In genomic region chrX:133986008-133986683, GRCh38 we compare ENCODE assay signal across 9 cellular contexts. TPM values are rescaled to one million over a fixed set of nuclear protein-coding genes. Genes with fewer than 3 reads are reported as not detected.
DNase-seq lines count a peak whose midpoint lies in the region; ATAC-seq and TF ChIP-seq lines count a peak whose summit lies in the region.
"Had no signal": no experiment of that assay in that cellular context is flagged by ENCODE, and none has a peak within 500 bp of the region (broad histone marks: within the 10 kb centered on the region; RNA-seq: fewer than 3 reads in every experiment).

No MANE protein-coding gene starts in this region.

- H2BK15ac ChIP-seq in neuronal stem cell (ENCODE audit: low read length), result no peak overlapping the region

- no peak overlapping the region for H3K14ac ChIP-seq in neuronal stem cell (ENCODE audit: low read length)

- H3K4me1 ChIP-seq in Caco-2, result peaks cover 8% of the 10 kb centered on the region
- H3K4me1 ChIP-seq in Panc1 (ENCODE audit: control insufficient read depth, insufficient read depth, low read length), result peaks cover 4% of the 10 kb centered on the region; the same call in 1 of the 2 replicates
- H3K4me1 ChIP-seq in esophagus (ENCODE audit: control insufficient read depth in 2 of 2, insufficient read depth in 2 of 2, low read length in 1 of 2), result peaks cover 0 to 6% of the 10 kb centered on the region in 2 donors
- H3K4me1 ChIP-seq in neuronal stem cell (ENCODE audit: control insufficient read depth in 2 of 2, insufficient read depth in 1 of 2, low read depth in 1 of 2, low read length in 2 of 2), result peaks cover 11 to 13% of the 10 kb centered on the region in 2 donors

- H3K9me3 Mint-ChIP-seq in Caco-2 (ENCODE audit: unreplicated experiment), result no peaks in the 10 kb centered on the region

- WGBS in esophagus, 2 donors, result 10 to 36% methylated on average over 14 of the region's 14 CpGs
- no CpG with 5 or more reads among the region's 14 CpGs for WGBS in neuronal stem cell (ENCODE audit: extremely low coverage in 2 of 2, insufficient read length in 2 of 2, insufficient replicate concordance in 1 of 2), 2 donors

- ATAC-seq in Panc1, result peak; percentile 61
- ATAC-seq in GM21526 (IDR thresholded peaks at IDR 0.05; ENCODE audit: low FRiP score, unreplicated experiment), result no peak

- no peak overlapping the region for H3K18ac ChIP-seq in neuronal stem cell (ENCODE audit: low read length)

- peak overlapping the region; percentile 76 for H2AFZ ChIP-seq in neuronal stem cell (ENCODE audit: low read length)

- no peak overlapping the region for H2BK5ac ChIP-seq in neuronal stem cell (ENCODE audit: low read length)

- H4K8ac ChIP-seq in neuronal stem cell (ENCODE audit: low read depth, low read length), result no peak overlapping the region

- POLR2A ChIA-PET in Caco-2 (lab: Charles Lee) (no interaction called here), Panc1 (lab: Charles Lee) (interaction anchor here (0.8 kb wide), 1 partner anchor 127 kb away, joined by 3 read pairs; no protein-coding TSS in a partner anchor)

- H3K4me3 ChIP-seq in Caco-2 (ENCODE audit: low read depth, low read length), result peak overlapping the region; percentile 80
- peak overlapping the region; percentile 33 to 45 for H3K4me3 ChIP-seq in Panc1 (ENCODE audit: low read depth in 2 of 2, low read length in 2 of 2)
- H3K4me3 ChIP-seq in esophagus (ENCODE audit: low read depth in 1 of 2, low read length in 2 of 2), result peak overlapping the region; percentile 1 to 24
- peak overlapping the region; percentile 47 to 83 for H3K4me3 ChIP-seq in neuronal stem cell (ENCODE audit: low read length in 2 of 2)

- peaks cover 18% of the 10 kb centered on the region for H3K4me1 Mint-ChIP-seq in Caco-2 (ENCODE audit: low read depth, unreplicated experiment)

- peak overlapping the region; percentile 73 for H3K4me3 Mint-ChIP-seq in Caco-2 (ENCODE audit: unreplicated experiment)

- intact Hi-C loops in Caco-2 (cut with micrococcal nuclease; ENCODE audit: unreplicated experiment), result loop anchor here (5.0 kb wide), 1 partner anchor 36 kb away; no protein-coding TSS in a partner anchor
- intact Hi-C loops in Panc1 (cut with micrococcal nuclease; ENCODE audit: unreplicated experiment), result no loop called here

- no peak overlapping the region for H2BK12ac ChIP-seq in neuronal stem cell (ENCODE audit: low read length)

- in situ Hi-C loops in Panc1 (cut with HindIII; ENCODE audit: low pct_unique_long_range_greater_than_20kb, low sequenced_read_pairs), result no loop called here

- TF ChIP-seq CTCF in Caco-2 (IDR thresholded peaks at IDR 0.05; ENCODE audit: insufficient read depth in 1 of 2, low read depth in 1 of 2, low read length in 1 of 2, severe bottlenecking in 1 of 2, unreplicated experiment in 1 of 2) (no peak), Panc1 (IDR thresholded peaks at IDR 0.05) (no peak)

- H3K27ac Mint-ChIP-seq in Caco-2 (ENCODE audit: unreplicated experiment), result peak overlapping the region; percentile 29

- BruUV-seq in Caco-2 (replicated peaks; lab: Mats Ljungman, UMichigan) (no TSS peak), Panc1 (replicated peaks; lab: Mats Ljungman, UMichigan) (no TSS peak)

- no peak overlapping the region for H3K4ac ChIP-seq in neuronal stem cell (ENCODE audit: low read length)

- H3K9ac ChIP-seq in neuronal stem cell (ENCODE audit: low read depth, low read length, poor library complexity), result no peak overlapping the region

- peaks cover 5% of the 10 kb centered on the region for H3K36me3 Mint-ChIP-seq in Caco-2 (ENCODE audit: insufficient read depth, unreplicated experiment)

- no peak overlapping the region for H3K23ac ChIP-seq in neuronal stem cell (ENCODE audit: low read depth, low read length, poor library complexity)

- no peak overlapping the region for H4K91ac ChIP-seq in neuronal stem cell (ENCODE audit: low read depth, low read length, poor library complexity)

- H3K79me1 ChIP-seq in neuronal stem cell (ENCODE audit: low read depth, low read length), result peaks cover 6% of the 10 kb centered on the region

- no peaks in the 10 kb centered on the region for H3K27me3 Mint-ChIP-seq in Caco-2 (ENCODE audit: insufficient read depth, unreplicated experiment)

- H3K27ac ChIP-seq in Panc1 (ENCODE audit: low read length), result no peak overlapping the region
- H3K27ac ChIP-seq in esophagus (ENCODE audit: low read depth in 2 of 2, low read length in 1 of 2), result no peak overlapping the region
- H3K27ac ChIP-seq in neuronal stem cell (replicated peaks; ENCODE audit: low read length), result peak overlapping the region; percentile 24
- H3K27ac ChIP-seq: epithelial cell of prostate had no signal

- no peaks in the 10 kb centered on the region for H3K9me3 ChIP-seq in Caco-2
- no peaks in the 10 kb centered on the region for H3K9me3 ChIP-seq in Panc1 (ENCODE audit: control insufficient read depth, insufficient read depth, low read depth, low read length)
- H3K9me3 ChIP-seq in esophagus (ENCODE audit: control insufficient read depth in 2 of 2, insufficient read depth in 1 of 2, low read depth in 1 of 2, low read length in 1 of 2), result no peaks in the 10 kb centered on the region
- H3K9me3 ChIP-seq in neuronal stem cell (replicated peaks in 1 of 2; ENCODE audit: control insufficient read depth in 2 of 2, insufficient read depth in 1 of 2, low read depth in 1 of 2, low read length in 2 of 2), result no peaks in the 10 kb centered on the region

- H3K36me3 ChIP-seq in Caco-2 (ENCODE audit: control insufficient read depth, insufficient read depth, low read length) (no peaks in the 10 kb centered on the region; the same call in 1 of the 2 replicates), Panc1 (ENCODE audit: control insufficient read depth, insufficient read depth, low read length) (no peaks in the 10 kb centered on the region), esophagus (ENCODE audit: control insufficient read depth in 2 of 2, insufficient read depth in 2 of 2, low read length in 1 of 2) (no peaks in the 10 kb centered on the region), neuronal stem cell (replicated peaks in 1 of 2; ENCODE audit: control insufficient read depth in 2 of 2, insufficient read depth in 2 of 2, low read length in 2 of 2) (no peaks in the 10 kb centered on the region)

- H2AK5ac ChIP-seq in neuronal stem cell (ENCODE audit: low read depth, low read length), result no peak overlapping the region

- H2BK120ac ChIP-seq in neuronal stem cell (ENCODE audit: low read depth, low read length), result no peak overlapping the region

- DNase-seq in Caco-2 (no peak), Panc1 (ENCODE audit: low read depth, low spot score) (no peak), neuronal stem cell (ENCODE audit: low spot score) (no peak), activated gamma-delta T cell treated with Interleukin-2 at 50 U/mL for 16 hours (no peak)
- DNase-seq in effector CD8-positive, alpha-beta T cell (lab: John Stamatoyannopoulos, UW), result no peak
- DNase-seq in activated CD4-positive, CD25-positive, alpha-beta regulatory T cell (lab: John Stamatoyannopoulos, UW), result no peak

- peak overlapping the region; percentile 13 for H3K4me2 ChIP-seq in neuronal stem cell (ENCODE audit: insufficient read depth, low read length, poor library complexity, severe bottlenecking)

- CTCF ChIA-PET in Caco-2 (lab: Charles Lee) (interaction anchor here (1.0 to 2.5 kb wide), 2 partner anchors 16 to 35 kb away, joined by 4 to 9 read pairs; no protein-coding TSS in a partner anchor), Panc1 (lab: Charles Lee) (no interaction called here)

- H3K27me3 ChIP-seq in Caco-2 (replicated peaks; ENCODE audit: control insufficient read depth, insufficient read depth, low read length) (no peaks in the 10 kb centered on the region), Panc1 (ENCODE audit: control insufficient read depth, insufficient read depth, low read length) (peaks cover 8% of the 10 kb centered on the region), esophagus (ENCODE audit: control insufficient read depth in 1 of 2, insufficient read depth in 2 of 2, low read length in 2 of 2) (peaks cover 2 to 8% of the 10 kb centered on the region in 2 donors), neuronal stem cell (ENCODE audit: control insufficient read depth in 3 of 3, insufficient read depth in 3 of 3, low read depth in 1 of 3, low read length in 3 of 3) (peaks cover 0 to 32% (median 0%) of the 10 kb centered on the region in 3 experiments)

RNA-seq across cellular contexts. Expression of gene GPC3, which starts 0.8 kb away (rescaled TPM):
- total RNA-seq in Caco-2 (2022), result 233 and 266 TPM in 2 replicates
- 0.95 TPM for total RNA-seq in Panc1 (2021; ENCODE audit: unreplicated experiment)
- polyA plus RNA-seq in Panc1 (2012; ENCODE audit: insufficient read length), result 0.27 TPM
- under 1 TPM; 0.10 to 0.39 TPM for polyA plus RNA-seq in esophagus
- 308 TPM for polyA plus RNA-seq in neuronal stem cell (2013, experiment 1 of 2)
- 313 TPM for polyA plus RNA-seq in neuronal stem cell (2013, experiment 2 of 2)

Comparison
In these comparisons a context has a peak if more than half of its experiments do, and no peak if none do; other contexts are left out.
1. H3K4me3 ChIP-seq: peak in every context shown above with its lines; median percentile 80 in Caco-2; 65 in neuronal stem cell; 39 in Panc1; 12 in esophagus.
2. RNA of gene GPC3, which starts 0.8 kb away (total RNA-seq): 233 to 266 TPM in Caco-2; 0.95 TPM in Panc1 (single experiment); every median in the first group is over 100 times any median in the second.